In the genomic region with DNA sequence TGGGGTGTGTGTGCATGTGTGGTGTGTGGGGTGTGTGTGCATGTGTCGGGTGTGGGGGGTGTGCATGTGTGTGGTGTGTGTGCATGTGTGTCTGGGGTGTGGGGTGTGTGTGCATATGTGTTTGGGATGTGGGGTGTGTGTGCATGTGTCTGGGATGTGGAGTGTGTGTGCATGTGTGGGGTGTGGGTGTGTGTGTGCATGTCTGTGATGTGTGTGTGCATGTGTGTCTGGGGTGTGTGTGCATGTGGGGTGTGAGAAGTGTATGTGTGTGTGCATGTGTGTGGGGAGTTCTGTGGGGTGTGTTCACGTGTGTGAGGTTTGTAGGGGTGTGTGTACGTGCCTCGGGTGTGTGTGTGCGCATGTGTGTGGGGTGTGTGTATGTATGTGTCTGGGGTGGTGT, we compare ENCODE assay signal across 1 cellular context.
TF ChIP-seq lines count a peak whose summit lies in the region.

No MANE protein-coding gene starts in this region.

TF ChIP-seq in SK-N-SH, 30 proteins besides CTCF, POLR2A, EP300 and RAD21 (continued from another document):
- TF ChIP-seq, protein P1, sequence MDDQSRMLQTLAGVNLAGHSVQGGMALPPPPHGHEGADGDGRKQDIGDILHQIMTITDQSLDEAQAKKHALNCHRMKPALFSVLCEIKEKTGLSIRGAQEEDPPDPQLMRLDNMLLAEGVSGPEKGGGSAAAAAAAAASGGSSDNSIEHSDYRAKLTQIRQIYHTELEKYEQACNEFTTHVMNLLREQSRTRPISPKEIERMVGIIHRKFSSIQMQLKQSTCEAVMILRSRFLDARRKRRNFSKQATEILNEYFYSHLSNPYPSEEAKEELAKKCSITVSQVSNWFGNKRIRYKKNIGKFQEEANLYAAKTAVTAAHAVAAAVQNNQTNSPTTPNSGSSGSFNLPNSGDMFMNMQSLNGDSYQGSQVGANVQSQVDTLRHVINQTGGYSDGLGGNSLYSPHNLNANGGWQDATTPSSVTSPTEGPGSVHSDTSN (IDR thresholded peaks at IDR 0.05): no peak
- no peak for TF ChIP-seq SIN3A (IDR thresholded peaks at IDR 0.05; ENCODE audit: borderline replicate concordance, low read depth, low read length)
TF ChIP-seq in SK-N-SH: peak in this region for 0.
